Comparison of ENCODE assay signal across 8 cellular contexts in genomic region chr1:173476664-173477285, GRCh38. TPM values are rescaled to one million over a fixed set of nuclear protein-coding genes. Genes with fewer than 3 reads are reported as not detected.
DNase-seq lines count a peak whose midpoint lies in the region; ATAC-seq, FAIRE-seq and TF ChIP-seq lines count a peak whose summit lies in the region.

No MANE protein-coding gene starts in this region.

- H3K9me3 ChIP-seq in keratinocyte (ENCODE audit: control insufficient read depth, low read depth, low read length) = no peaks in the 10 kb centered on the region

- H3K4me3 ChIP-seq in AG10803 (ENCODE audit: low read length) (peak overlapping the region; percentile 74), keratinocyte (ENCODE audit: control insufficient read depth in 2 of 3, extremely low read depth in 1 of 3, insufficient read depth in 2 of 3, low read depth in 1 of 3, low read length in 3 of 3) (peak overlapping the region; percentile 75 to 94 (median 78))

- dilution Hi-C loops in keratinocyte (cut with MboI; ENCODE audit: extremely low pct_ligation_motif_present, low sequenced_read_pairs) = no loop called here

- intact Hi-C loops in activated B cell treated with CpG ODN at 0.5 μM for 24 hours (cut with micrococcal nuclease) = loop anchor here (1.0 to 5.0 kb wide), 12 partner anchors 45 to 1546 kb away; partner anchors contain the start of genes CACYBP, CENPL, DARS2 and MRPS14

- peak; percentile 91 for DNase-seq in AG10803 (ENCODE audit: low read depth)
- DNase-seq in NCI-H226 = peak; percentile 80
- peak; percentile 70 for DNase-seq in activated B cell treated with CpG ODN at 0.5 μM for 24 hours
- peak; percentile 85 for DNase-seq in central memory CD4-positive, alpha-beta T cell
- DNase-seq in keratinocyte (ENCODE audit: low read depth, low spot score) = peak; percentile 69
- DNase-seq in stimulated activated CD4-positive, alpha-beta T cell treated with anti-CD3 and anti-CD28 coated beads, Interleukin-12 subunit alpha, Interleukin-12 subunit beta, amount 100 ng/mL, for 48 hours (ENCODE audit: low read depth in 2 of 3, low spot score in 1 of 3) = peak; percentile 49 to 81 (median 69)

- no peak for FAIRE-seq in keratinocyte (lab: Jason Lieb, UNC)

- TF ChIP-seq CTCF in AG10803 (conservative IDR thresholded peaks at IDR 0.05; ENCODE audit: low read length) (no peak), activated B cell treated with CpG ODN at 0.5 μM for 24 hours (IDR thresholded peaks at IDR 0.05) (no peak), keratinocyte (optimal IDR thresholded peaks at IDR 0.05 in 1 of 3, IDR thresholded peaks at IDR 0.05 in 1 of 3, conservative IDR thresholded peaks at IDR 0.05 in 1 of 3; ENCODE audit: extremely low read depth in 1 of 3, insufficient read depth in 2 of 3, low read length in 3 of 3) (peak in 1 of 3 experiments; percentile 37)

- H3K27me3 Mint-ChIP-seq in activated B cell treated with CpG ODN at 0.5 μM for 24 hours = no peaks in the 10 kb centered on the region

- ATAC-seq in GM19025 (IDR thresholded peaks at IDR 0.05; ENCODE audit: low read depth, unreplicated experiment) = peak; percentile 98
- ATAC-seq in HG03196 (IDR thresholded peaks at IDR 0.05; ENCODE audit: unreplicated experiment) = peak; percentile 97
- ATAC-seq in activated B cell treated with CpG ODN at 0.5 μM for 24 hours (ENCODE audit: low read depth) = peak; percentile 94

- H3K27ac ChIP-seq in keratinocyte (ENCODE audit: control insufficient read depth, insufficient read depth, low read length) = peak overlapping the region; percentile 82

- peaks cover 40% of the 10 kb centered on the region for H3K4me1 ChIP-seq in keratinocyte (ENCODE audit: control insufficient read depth, extremely low read depth, insufficient read depth, low read length)

- no peaks in the 10 kb centered on the region for H3K27me3 ChIP-seq in keratinocyte (ENCODE audit: control insufficient read depth, extremely low read depth, insufficient read depth, low read length)

- peak overlapping the region; percentile 95 for H3K9ac ChIP-seq in keratinocyte (ENCODE audit: control insufficient read depth, extremely low read depth, insufficient read depth, low read length)

- H3K4me1 Mint-ChIP-seq in activated B cell treated with CpG ODN at 0.5 μM for 24 hours = peaks cover 40% of the 10 kb centered on the region

- CTCF ChIA-PET in activated B cell treated with CpG ODN at 0.5 μM for 24 hours (lab: Charles Lee) = interaction anchor here (1.2 to 3.5 kb wide), 3 partner anchors 46 to 732 kb away, joined by 4 to 28 read pairs (median 4); no protein-coding TSS in a partner anchor

- H2AFZ ChIP-seq in keratinocyte (ENCODE audit: control insufficient read depth, low read length) = peak overlapping the region; percentile 87

- peaks cover 25% of the 10 kb centered on the region for H3K36me3 Mint-ChIP-seq in activated B cell treated with CpG ODN at 0.5 μM for 24 hours (ENCODE audit: low read depth)

- H3K36me3 ChIP-seq in keratinocyte (ENCODE audit: control insufficient read depth in 2 of 2, extremely low read depth in 1 of 2, insufficient read depth in 2 of 2, low read length in 2 of 2) = peaks cover 8 to 10% of the 10 kb centered on the region in 2 experiments

- H3K79me2 ChIP-seq in keratinocyte (ENCODE audit: control insufficient read depth, insufficient read depth, low read length) = peaks cover 35% of the 10 kb centered on the region

- peaks cover 2% of the 10 kb centered on the region for H3K9me3 Mint-ChIP-seq in activated B cell treated with CpG ODN at 0.5 μM for 24 hours

- no peaks in the 10 kb centered on the region for H4K20me1 ChIP-seq in keratinocyte (ENCODE audit: control insufficient read depth, extremely low read depth, insufficient read depth, low read length)

- H3K4me2 ChIP-seq in keratinocyte (ENCODE audit: control insufficient read depth, extremely low read depth, insufficient read depth, low read depth, low read length) = peak overlapping the region; percentile 90

- peak overlapping the region; percentile 95 for H3K27ac Mint-ChIP-seq in activated B cell treated with CpG ODN at 0.5 μM for 24 hours

- no peaks in the 10 kb centered on the region for H3K9me1 ChIP-seq in keratinocyte (ENCODE audit: control insufficient read depth, extremely low read depth, insufficient read depth, low read length)

- POLR2A ChIA-PET in activated B cell treated with CpG ODN at 0.5 μM for 24 hours (lab: Charles Lee) = interaction anchor here (0.6 to 3.1 kb wide), 20 partner anchors 9 to 1546 kb away, joined by 3 to 25 read pairs (median 6); partner anchors contain the start of genes CACYBP, CENPL, DARS2 and GAS5

- peak overlapping the region; percentile 92 for H3K4me3 Mint-ChIP-seq in activated B cell treated with CpG ODN at 0.5 μM for 24 hours

RNA-seq across cellular contexts. Expression of gene PRDX6, which starts 0.4 kb away (rescaled TPM):
- 125 and 129 TPM in 2 replicates for total RNA-seq in activated B cell treated with CpG ODN at 0.5 μM for 24 hours
- 168 to 266 TPM (median 248 TPM) in 3 replicates for polyA plus RNA-seq in keratinocyte
- polyA plus RNA-seq in keratinocyte (2011; ENCODE audit: low read depth) = 29.8 TPM
- polyA plus RNA-seq in keratinocyte (2011; cell fraction: cytosol; rRNA removed) = 219 and 325 TPM in 2 replicates
- polyA plus RNA-seq in keratinocyte (2011; cell fraction: nucleus; rRNA removed) = 141 and 154 TPM in 2 replicates
- polyA plus RNA-seq in keratinocyte (2012; ENCODE audit: low replicate concordance) = 182 and 191 TPM in 2 replicates
- 171 to 272 TPM (median 269 TPM) in 3 replicates for polyA minus RNA-seq in keratinocyte
- polyA minus RNA-seq in keratinocyte (2011; cell fraction: cytosol; rRNA and poly(A)+ RNA removed) = 241 TPM
- polyA minus RNA-seq in keratinocyte (2011; cell fraction: nucleus; rRNA and poly(A)+ RNA removed) = 50.6 and 68.3 TPM in 2 replicates

Comparison
In these comparisons a context has a peak if more than half of its experiments do, and no peak if none do; other contexts are left out.
1. Peak in every context shown above with its lines: DNase-seq, ATAC-seq, H3K4me3 ChIP-seq and H3K27ac ChIP-seq.